ENCODE assay signal across 1 cellular context in genomic region chr4:174279433-174279832, GRCh38.
TF ChIP-seq lines count a peak whose summit lies in the region.

No MANE protein-coding gene starts in this region.

TF ChIP-seq in HCT116, 20 proteins besides CTCF, POLR2A, EP300 and RAD21 (continued from another document):
- no peak for TF ChIP-seq REST (IDR thresholded peaks at IDR 0.05; ENCODE audit: low read depth)
